Comparison of ENCODE assay signal across 14 cellular contexts in genomic region chr17:12522743-12523181, GRCh38.
DNase-seq lines count a peak whose midpoint lies in the region; ATAC-seq and TF ChIP-seq lines count a peak whose summit lies in the region.
"Had no signal": no experiment of that assay in that cellular context is flagged by ENCODE, and none has a peak within 500 bp of the region (broad histone marks: within the 10 kb centered on the region; RNA-seq: fewer than 3 reads in every experiment).

No MANE protein-coding gene starts in this region.

- H3K27ac Mint-ChIP-seq in neural progenitor cell: no peak overlapping the region
- H3K27ac Mint-ChIP-seq in natural killer cell: no peak overlapping the region

- peak overlapping the region; percentile 27 for H2AFZ ChIP-seq in neural progenitor cell (replicated peaks)

- H4K20me1 ChIP-seq in neural progenitor cell (ENCODE audit: low read depth): no peaks in the 10 kb centered on the region

- H3K4me3 Mint-ChIP-seq in neural progenitor cell (no peak overlapping the region), natural killer cell (no peak overlapping the region)

- H3F3A ChIP-seq in neural progenitor cell (ENCODE audit: low read depth): no peaks in the 10 kb centered on the region

- no peaks in the 10 kb centered on the region for H3K9me3 ChIP-seq in neural progenitor cell (ENCODE audit: low read depth)
- H3K9me3 ChIP-seq: SK-N-SH had no signal

- H3K27me3 Mint-ChIP-seq in neural progenitor cell (ENCODE audit: insufficient read depth, low read depth): peaks cover 3% of the 10 kb centered on the region
- H3K27me3 Mint-ChIP-seq in natural killer cell (ENCODE audit: low read depth in 2 of 2): no peaks in the 10 kb centered on the region

- intact Hi-C loops in natural killer cell (cut with micrococcal nuclease): no loop called here

- H3K4me1 Mint-ChIP-seq in neural progenitor cell (peaks cover 10% of the 10 kb centered on the region), natural killer cell (no peaks in the 10 kb centered on the region)

- H3K9me3 Mint-ChIP-seq in neural progenitor cell: no peaks in the 10 kb centered on the region
- peaks cover 4% of the 10 kb centered on the region in 2 donors for H3K9me3 Mint-ChIP-seq in natural killer cell

- no peaks in the 10 kb centered on the region for H3K36me3 ChIP-seq in neural progenitor cell

- no peaks in the 10 kb centered on the region for H3K27me3 ChIP-seq in neural progenitor cell

- ATAC-seq in natural killer cell: no peak

- H3K36me3 Mint-ChIP-seq in neural progenitor cell (no peaks in the 10 kb centered on the region), natural killer cell (no peaks in the 10 kb centered on the region)

- no peak overlapping the region for H3K9ac ChIP-seq in neural progenitor cell
- H3K9ac ChIP-seq: SK-N-SH had no signal

- no peak for TF ChIP-seq CTCF in AG10803 (conservative IDR thresholded peaks at IDR 0.05; ENCODE audit: low read length)
- TF ChIP-seq CTCF in neural progenitor cell (IDR thresholded peaks at IDR 0.05): no peak
- TF ChIP-seq CTCF in natural killer cell (IDR thresholded peaks at IDR 0.05): no peak

- no peak overlapping the region for H3K4me2 ChIP-seq in neural progenitor cell
- H3K4me2 ChIP-seq: SK-N-SH had no signal

- H3K79me2 ChIP-seq in neural progenitor cell (ENCODE audit: low read depth): no peaks in the 10 kb centered on the region

- no peaks in the 10 kb centered on the region for H3K4me1 ChIP-seq in neural progenitor cell

- no peak overlapping the region for H3K27ac ChIP-seq in neural progenitor cell

- DNase-seq in AG10803 (ENCODE audit: low read depth) (peak; percentile 64), LHCN-M2 (ENCODE audit: low read depth) (peak; percentile 29), fibroblast of gingiva (ENCODE audit: low read depth) (peak; percentile 9), neural progenitor cell (ENCODE audit: low spot score) (peak; percentile 12), natural killer cell (no peak), midbrain (lab: John Stamatoyannopoulos, UW) (no peak), DMS79 (lab: John Stamatoyannopoulos, UW) (no peak)
- no peak for DNase-seq in activated CD8-positive, alpha-beta memory T cell treated with anti-CD3 and anti-CD28 coated beads, Interleukin-2, amount 50 U/mL, for 4 hours
- DNase-seq: activated CD8-positive, alpha-beta memory T cell treated with anti-CD3 and anti-CD28 coated beads for 24 hours; glutamatergic neuron; GOT3; NCI-H2171; occipital lobe; SK-N-SH had no signal

- no peak overlapping the region for H3K4me3 ChIP-seq in AG10803 (ENCODE audit: low read length)
- H3K4me3 ChIP-seq in neural progenitor cell: no peak overlapping the region

Comparison
In these comparisons a context has a peak if more than half of its experiments do, and no peak if none do; other contexts are left out.
1. DNase-seq: peak in AG10803 (single experiment), LHCN-M2 (single experiment), fibroblast of gingiva (single experiment) and neural progenitor cell (single experiment); none in natural killer cell (single experiment), activated CD8-positive, alpha-beta memory T cell treated with anti-CD3 and anti-CD28 coated beads, Interleukin-2, amount 50 U/mL, for 4 hours (single experiment), midbrain (single experiment) and DMS79 (single experiment).